Comparison of ENCODE assay signal across 8 cellular contexts in genomic region chr12:26271889-26272492, GRCh38.
A peak's percentile ranks its signal among the peaks of the same experiment; 100 is the strongest.
DNase-seq lines count a peak whose midpoint lies in the region; ATAC-seq, FAIRE-seq and TF ChIP-seq lines count a peak whose summit lies in the region.

No MANE protein-coding gene starts in this region.

- peak; percentile 77 for FAIRE-seq in keratinocyte (lab: Jason Lieb, UNC)

- H3K9me1 ChIP-seq in keratinocyte (ENCODE audit: control insufficient read depth, extremely low read depth, insufficient read depth, low read length): no peaks in the 10 kb centered on the region

- peaks cover 53% of the 10 kb centered on the region for H3K4me1 ChIP-seq in keratinocyte (ENCODE audit: control insufficient read depth, extremely low read depth, insufficient read depth, low read length)

- peak; percentile 34 for DNase-seq in H4 (ENCODE audit: low spot score)
- peak in 32 of 56 donors; percentile 6 to 74 (median 26) for DNase-seq in amygdala (lab: John Stamatoyannopoulos, UW)
- DNase-seq in keratinocyte (ENCODE audit: low read depth, low spot score): peak; percentile 80
- peak; percentile 30 for DNase-seq in stimulated activated naive CD8-positive, alpha-beta T cell treated with anti-CD3 and anti-CD28 coated beads, Interleukin-15, Interleukin-2, amounts not matched to agents 100 U/mL and 50 U/mL, for 24 hours
- no peak for DNase-seq in activated naive CD4-positive, alpha-beta T cell (lab: John Stamatoyannopoulos, UW)
- no peak for DNase-seq in effector CD4-positive, alpha-beta T cell

- dilution Hi-C loops in keratinocyte (cut with MboI; ENCODE audit: extremely low pct_ligation_motif_present, low sequenced_read_pairs): no loop called here

- no peaks in the 10 kb centered on the region for H3K27me3 ChIP-seq in keratinocyte (ENCODE audit: control insufficient read depth, extremely low read depth, insufficient read depth, low read length)

- ATAC-seq in stimulated activated naive CD8-positive, alpha-beta T cell treated with anti-CD3 and anti-CD28 coated beads, Interleukin-15, Interleukin-2, amounts not matched to agents 100 U/mL and 50 U/mL, for 24 hours: no peak
- ATAC-seq in HG02678 (IDR thresholded peaks at IDR 0.05; ENCODE audit: unreplicated experiment) (no peak), HG02623 (IDR thresholded peaks at IDR 0.05; ENCODE audit: unreplicated experiment) (no peak)

- H3K9me3 ChIP-seq in keratinocyte (ENCODE audit: control insufficient read depth, low read depth, low read length): no peaks in the 10 kb centered on the region

- H3K4me2 ChIP-seq in keratinocyte (ENCODE audit: control insufficient read depth, extremely low read depth, insufficient read depth, low read depth, low read length): peak overlapping the region; percentile 30

- H4K20me1 ChIP-seq in keratinocyte (ENCODE audit: control insufficient read depth, extremely low read depth, insufficient read depth, low read length): no peaks in the 10 kb centered on the region

- H2AFZ ChIP-seq in keratinocyte (ENCODE audit: control insufficient read depth, low read length): peak overlapping the region; percentile 55

- no peaks in the 10 kb centered on the region for H3K36me3 ChIP-seq in keratinocyte (ENCODE audit: control insufficient read depth in 2 of 2, extremely low read depth in 1 of 2, insufficient read depth in 2 of 2, low read length in 2 of 2)

- no peaks in the 10 kb centered on the region for H3K79me2 ChIP-seq in keratinocyte (ENCODE audit: control insufficient read depth, insufficient read depth, low read length)

- no peak for TF ChIP-seq CTCF in keratinocyte (optimal IDR thresholded peaks at IDR 0.05 in 1 of 3, IDR thresholded peaks at IDR 0.05 in 1 of 3, conservative IDR thresholded peaks at IDR 0.05 in 1 of 3; ENCODE audit: extremely low read depth in 1 of 3, insufficient read depth in 2 of 3, low read length in 3 of 3)

- H3K9ac ChIP-seq in keratinocyte (ENCODE audit: control insufficient read depth, extremely low read depth, insufficient read depth, low read length): peak overlapping the region; percentile 60

- peak overlapping the region; percentile 89 for H3K27ac ChIP-seq in keratinocyte (ENCODE audit: control insufficient read depth, insufficient read depth, low read length)

- no peak overlapping the region for H3K4me3 ChIP-seq in keratinocyte (ENCODE audit: control insufficient read depth in 2 of 3, extremely low read depth in 1 of 3, insufficient read depth in 2 of 3, low read depth in 1 of 3, low read length in 3 of 3)

Comparison
In these comparisons a context has a peak if more than half of its experiments do, and no peak if none do; other contexts are left out.
1. DNase-seq: peak in H4 (single experiment), amygdala (32 of 56), keratinocyte (single experiment) and stimulated activated naive CD8-positive, alpha-beta T cell treated with anti-CD3 and anti-CD28 coated beads, Interleukin-15, Interleukin-2, amounts not matched to agents 100 U/mL and 50 U/mL, for 24 hours (single experiment); none in activated naive CD4-positive, alpha-beta T cell (0 of 4) and effector CD4-positive, alpha-beta T cell (single experiment).